9 cellular contexts compared by ENCODE assay signal in the genomic region with DNA sequence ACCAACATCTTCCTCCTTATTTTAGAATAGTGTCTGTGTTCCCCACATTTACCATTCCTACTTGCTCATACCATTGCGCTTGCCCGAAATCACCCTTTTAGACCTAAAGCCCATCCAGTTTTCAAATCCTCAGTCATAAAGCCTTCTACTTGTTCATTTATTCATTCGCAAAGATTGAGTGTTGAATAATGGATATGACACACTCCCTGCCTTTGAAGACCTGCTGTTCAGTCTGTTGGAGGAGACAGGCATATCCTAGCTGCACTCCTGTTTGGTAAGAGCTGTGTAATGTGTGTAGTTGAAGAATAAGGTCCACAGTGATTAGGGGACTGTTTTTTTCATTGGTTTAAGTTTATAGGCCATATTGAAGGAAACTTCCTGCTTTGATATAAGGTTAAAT. TPM values are rescaled to one million over a fixed set of nuclear protein-coding genes. Genes with fewer than 3 reads are reported as not detected.
DNase-seq lines count a peak whose midpoint lies in the region; ATAC-seq and TF ChIP-seq lines count a peak whose summit lies in the region.
"Had no signal": no experiment of that assay in that cellular context is flagged by ENCODE, and none has a peak within 500 bp of the region (broad histone marks: within the 10 kb centered on the region; RNA-seq: fewer than 3 reads in every experiment).

No MANE protein-coding gene starts in this region.

- H3K36me3 ChIP-seq in GM23248 (ENCODE audit: low read depth) (no peaks in the 10 kb centered on the region), iPS-15b (ENCODE audit: control insufficient read depth, insufficient read depth, low read length) (no peaks in the 10 kb centered on the region)

- peak overlapping the region; percentile 93 for H3K4me3 Mint-ChIP-seq in WTC11

- H3F3A ChIP-seq in GM23248 (ENCODE audit: insufficient read depth): 0 out of 2 replicates have a peak, but pooled peaks cover 3% of the 10 kb centered on the region

- no peaks in the 10 kb centered on the region for H3K9me3 ChIP-seq in AG04450 (ENCODE audit: control insufficient read depth, insufficient read depth, low read length)
- H3K9me3 ChIP-seq in GM23248 (ENCODE audit: low read depth): no peaks in the 10 kb centered on the region
- no peaks in the 10 kb centered on the region for H3K9me3 ChIP-seq in iPS-15b (ENCODE audit: control insufficient read depth, insufficient read depth, low read length)
- H3K9me3 ChIP-seq: SJCRH30 had no signal

- 96 to 97% methylated on average over 3 of the region's 3 CpGs for WGBS in GM23248 (ENCODE audit: low coverage in 1 of 2, low lambda C conversion rate in 2 of 2, missing lambda C conversion rate in 2 of 2), 2 experiments

- H3K27ac Mint-ChIP-seq in WTC11: peak overlapping the region; percentile 5; the same call in 1 of the 2 replicates

- TF ChIP-seq CTCF in AG04450 (IDR thresholded peaks at IDR 0.05; ENCODE audit: low read depth, low read length) (no peak), WTC11 (IDR thresholded peaks at IDR 0.05) (no peak)

- no peaks in the 10 kb centered on the region for H3K27me3 ChIP-seq in AG04450 (ENCODE audit: control insufficient read depth, insufficient read depth, low read length)
- no peaks in the 10 kb centered on the region for H3K27me3 ChIP-seq in GM23248 (replicated peaks; ENCODE audit: insufficient read depth)
- H3K27me3 ChIP-seq in iPS-15b (ENCODE audit: control insufficient read depth, insufficient read depth, low read length): no peaks in the 10 kb centered on the region
- H3K27me3 ChIP-seq: SJCRH30 had no signal

- H3K4me3 ChIP-seq in AG04450 (ENCODE audit: low read depth, low read length) (peak overlapping the region; percentile 3; the same call in 1 of the 2 replicates), GM23248 (peak overlapping the region; percentile 74), iPS-15b (ENCODE audit: low read depth, low read length) (peak overlapping the region; percentile 92)

- peaks cover 65% of the 10 kb centered on the region for H3K79me2 ChIP-seq in GM23248 (ENCODE audit: insufficient read depth)

- CTCF ChIA-PET in AG04450 (lab: Charles Lee) (interaction anchor here (0.6 to 1.0 kb wide), 2 partner anchors 186 to 312 kb away, joined by 4 to 5 read pairs; no protein-coding TSS in a partner anchor), WTC11 (lab: Charles Lee) (no interaction called here)

- H3K36me3 Mint-ChIP-seq in WTC11: peaks cover 11% of the 10 kb centered on the region

- H3K27me3 Mint-ChIP-seq in WTC11 (ENCODE audit: low read depth): no peaks in the 10 kb centered on the region

- no peaks in the 10 kb centered on the region for H4K20me1 ChIP-seq in GM23248 (ENCODE audit: insufficient read depth)

- H3K4me1 ChIP-seq in GM23248 (ENCODE audit: insufficient read depth) (peaks cover 13% of the 10 kb centered on the region), iPS-15b (ENCODE audit: control insufficient read depth, insufficient read depth, low read length) (peaks cover 11% of the 10 kb centered on the region)
- H3K4me1 ChIP-seq: SJCRH30 had no signal

- in situ Hi-C loops in GM23248 (cut with MboI): no loop called here

- H3K9me3 Mint-ChIP-seq in WTC11: no peaks in the 10 kb centered on the region

- no peak overlapping the region for H2AFZ ChIP-seq in GM23248

- peak overlapping the region; percentile 81 for H3K4me2 ChIP-seq in GM23248 (ENCODE audit: unreplicated experiment)

- H3K9me2 ChIP-seq in GM23248 (ENCODE audit: insufficient read depth): no peaks in the 10 kb centered on the region

- ATAC-seq in WTC11 (no peak), HG02798 (IDR thresholded peaks at IDR 0.05; ENCODE audit: poor library complexity, unreplicated experiment) (no peak)

- H3K4me1 Mint-ChIP-seq in WTC11: peaks cover 29% of the 10 kb centered on the region

- H3K9ac ChIP-seq in GM23248 (no peak overlapping the region), iPS-15b (ENCODE audit: low read depth, low read length) (no peak overlapping the region)

- POLR2A ChIA-PET in AG04450 (lab: Yijun Ruan, JAX): no interaction called here
- POLR2A ChIA-PET in WTC11 (lab: Charles Lee): no interaction called here

- H3K27ac ChIP-seq in AG04450 (ENCODE audit: low read depth, low read length) (no peak overlapping the region), GM23248 (no peak overlapping the region)
- H3K27ac ChIP-seq: SJCRH30 had no signal

- DNase-seq in AG04450 (ENCODE audit: low read depth, low spot score) (no peak), GM23248 (peak; percentile 10), WTC11 (ENCODE audit: low spot score) (no peak), inferior parietal cortex (ENCODE audit: extremely low spot score) (no peak), NCI-H226 (no peak), SKM-1 treated with dmso at 0.1 percent for 144 hours (lab: John Stamatoyannopoulos, UW; ENCODE audit: unreplicated experiment) (no peak)
- DNase-seq: SJCRH30 had no signal

TF ChIP-seq in WTC11, 78 proteins besides CTCF, POLR2A, EP300 and RAD21:
- TF ChIP-seq IRF2 (CRISPR knock-in tag; IDR thresholded peaks at IDR 0.05; ENCODE audit: borderline replicate concordance, low read depth) (no peak), AR (CRISPR knock-in tag; IDR thresholded peaks at IDR 0.05) (no peak), NR1H2 (CRISPR knock-in tag; IDR thresholded peaks at IDR 0.05) (no peak), JUN (CRISPR knock-in tag; IDR thresholded peaks at IDR 0.05) (no peak), USF2 (CRISPR knock-in tag; IDR thresholded peaks at IDR 0.05) (no peak), CDX4 (CRISPR knock-in tag; IDR thresholded peaks at IDR 0.05; ENCODE audit: borderline replicate concordance) (no peak)

RNA-seq across cellular contexts. Expression of gene CNOT10, which starts 1.7 kb away (rescaled TPM):
- 19.2 and 22.9 TPM in 2 replicates for polyA plus RNA-seq in AG04450 (2011; rRNA removed)
- polyA minus RNA-seq in AG04450 (2011; rRNA and poly(A)+ RNA removed): 13.8 and 17.7 TPM in 2 replicates
- total RNA-seq in GM23248 (2014; rRNA removed; shearing (Covaris generic)): 13.0 and 19.5 TPM in 2 replicates
- polyA plus RNA-seq in GM23248 (2016; fragmentation: Nextera tagmentation; extraction: Ambion mirVana): 15.2 and 18.3 TPM in 2 replicates
- 37.5 to 40.0 TPM (median 38.7 TPM) in 3 replicates for total RNA-seq in WTC11 (2021)

Comparison
In these comparisons a context has a peak if more than half of its experiments do, and no peak if none do; other contexts are left out.
1. H3K4me3 ChIP-seq: peak in every context shown above with its lines; median percentile 92 in iPS-15b; 74 in GM23248; 3 in AG04450.